ENCODE assay signal across 13 cellular contexts in the genomic region with DNA sequence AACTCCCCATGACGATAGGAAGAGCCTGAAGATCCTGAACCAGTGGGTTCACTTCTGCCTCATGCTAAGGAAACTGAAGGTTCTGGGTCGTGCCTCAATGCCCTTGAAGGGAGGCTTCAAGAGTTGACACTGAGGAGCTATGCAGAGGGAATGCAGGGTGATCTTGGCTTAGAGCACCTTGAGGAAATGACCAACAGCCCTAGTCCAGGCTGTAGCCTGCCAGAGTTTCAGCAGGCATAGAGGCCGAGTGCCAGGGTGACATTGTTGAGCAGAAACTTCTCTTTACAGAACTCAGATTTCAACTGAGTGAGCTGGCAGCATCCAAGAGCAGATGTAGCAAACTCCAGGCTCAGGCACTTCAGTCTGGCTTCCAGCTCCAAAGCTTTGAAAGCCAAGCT. TPM values are rescaled to one million over a fixed set of nuclear protein-coding genes. Genes with fewer than 3 reads are reported as not detected.
A peak's percentile ranks its signal among the peaks of the same experiment; 100 is the strongest.
DNase-seq lines count a peak whose midpoint lies in the region; ATAC-seq and TF ChIP-seq lines count a peak whose summit lies in the region.
"Had no signal": no experiment of that assay in that cellular context is flagged by ENCODE, and none has a peak within 500 bp of the region (broad histone marks: within the 10 kb centered on the region; RNA-seq: fewer than 3 reads in every experiment).

No MANE protein-coding gene starts in this region.

- POLR2A ChIA-PET in CD4-positive, alpha-beta T cell (lab: Charles Lee): no interaction called here

- peak overlapping the region; percentile 31 for H4K91ac ChIP-seq in trophoblast cell (ENCODE audit: low read depth, low read length)

- no peak overlapping the region for H3K4ac ChIP-seq in trophoblast cell (ENCODE audit: low read depth, low read length)

- DNase-seq in EH (ENCODE audit: low read depth) (peak; percentile 17), anterior cingulate cortex (lab: John Stamatoyannopoulos, UW) (peak in 46 of 58 donors; percentile 1 to 79 (median 28)), right cardiac atrium (peak in 2 of 3 donors; percentile 16 to 67), trophoblast cell (no peak), occipital lobe (lab: John Stamatoyannopoulos, UW) (no peak)
- DNase-seq in CD4-positive, alpha-beta T cell: no peak
- DNase-seq: CD4-positive, alpha-beta memory T cell; NCI-H146; ovary; stimulated activated CD4-positive, alpha-beta T cell treated with anti-CD3 and anti-CD28 coated beads, Interleukin-4, amount 100 ng/mL, for 4 hours had no signal

- H2AK5ac ChIP-seq in trophoblast cell (ENCODE audit: low read length): peak overlapping the region; percentile 71

- no peak overlapping the region for H2AFZ ChIP-seq in trophoblast cell (ENCODE audit: insufficient read depth, low read length, poor library complexity)

- H4K12ac ChIP-seq in trophoblast cell (ENCODE audit: low read depth, low read length): no peak overlapping the region

- H3K23ac ChIP-seq in trophoblast cell (ENCODE audit: low read length): no peak overlapping the region

- intact Hi-C loops in right cardiac atrium (cut with DNase I): no loop called here
- intact Hi-C loops in CD4-positive, alpha-beta T cell (cut with DNase I, micrococcal nuclease): no loop called here

- no peak overlapping the region for H3K27ac ChIP-seq in right cardiac atrium (ENCODE audit: low read length)
- H3K27ac ChIP-seq in trophoblast cell (ENCODE audit: low read depth, low read length): no peak overlapping the region
- H3K27ac ChIP-seq in CD4-positive, alpha-beta T cell (ENCODE audit: low read depth, low read length): no peak overlapping the region
- H3K27ac ChIP-seq: ovary had no signal

- CTCF ChIA-PET in CD4-positive, alpha-beta T cell (lab: Charles Lee): no interaction called here

- no peak overlapping the region for H3K18ac ChIP-seq in trophoblast cell (ENCODE audit: low read length)

- no peak overlapping the region for H2BK120ac ChIP-seq in trophoblast cell (ENCODE audit: insufficient read depth, low read length, poor library complexity)

- no peaks in the 10 kb centered on the region for H3K27me3 Mint-ChIP-seq in CD4-positive, alpha-beta T cell
- H3K27me3 Mint-ChIP-seq: CD4-positive, alpha-beta memory T cell had no signal

- no peaks in the 10 kb centered on the region for H3K36me3 ChIP-seq in trophoblast cell (ENCODE audit: control insufficient read depth in 1 of 2, insufficient read depth in 2 of 2, low read length in 2 of 2)
- H3K36me3 ChIP-seq: ovary had no signal

- H3K4me1 ChIP-seq in right cardiac atrium (ENCODE audit: control insufficient read depth, insufficient read depth, low read length): peaks cover 3% of the 10 kb centered on the region
- H3K4me1 ChIP-seq in trophoblast cell (ENCODE audit: control insufficient read depth in 1 of 2, insufficient read depth in 2 of 2, low read length in 2 of 2): peaks cover 2 to 12% of the 10 kb centered on the region in 2 experiments

- H2BK5ac ChIP-seq in trophoblast cell (ENCODE audit: low read depth, low read length, poor library complexity): no peak overlapping the region

- H3K9me3 ChIP-seq in right cardiac atrium (ENCODE audit: control insufficient read depth, low read length): no peaks in the 10 kb centered on the region
- H3K9me3 ChIP-seq in trophoblast cell (ENCODE audit: insufficient read depth, low read depth, low read length): no peaks in the 10 kb centered on the region
- no peaks in the 10 kb centered on the region for H3K9me3 ChIP-seq in CD4-positive, alpha-beta T cell (ENCODE audit: control insufficient read depth, low read length)
- H3K9me3 ChIP-seq: ovary had no signal

- peak; percentile 51 to 89 for ATAC-seq in right cardiac atrium
- ATAC-seq in CD4-positive, alpha-beta T cell (ENCODE audit: poor library complexity): no peak
- no peak for ATAC-seq in HG03457 (IDR thresholded peaks at IDR 0.05; ENCODE audit: unreplicated experiment)
- no peak for ATAC-seq in HG02610 (IDR thresholded peaks at IDR 0.05; ENCODE audit: unreplicated experiment)

- H3K27me3 ChIP-seq in right cardiac atrium (ENCODE audit: control insufficient read depth, insufficient read depth) (no peaks in the 10 kb centered on the region), trophoblast cell (ENCODE audit: insufficient read depth, low read length) (no peaks in the 10 kb centered on the region)
- no peaks in the 10 kb centered on the region for H3K27me3 ChIP-seq in CD4-positive, alpha-beta T cell (ENCODE audit: control insufficient read depth, insufficient read depth, low read length)
- H3K27me3 ChIP-seq: ovary had no signal

- H3K79me1 ChIP-seq in trophoblast cell (ENCODE audit: low read length): peaks cover 2% of the 10 kb centered on the region

- H4K8ac ChIP-seq in trophoblast cell (ENCODE audit: low read depth, low read length): no peak overlapping the region

- 45% methylated on average over 3 of the region's 3 CpGs for WGBS in right cardiac atrium
- WGBS in trophoblast cell (ENCODE audit: extremely low coverage, insufficient coverage, insufficient read length): no CpG with 5 or more reads among the region's 3 CpGs

- H3K4me2 ChIP-seq in trophoblast cell (ENCODE audit: low read length): no peak overlapping the region

- H3K4me1 Mint-ChIP-seq in CD4-positive, alpha-beta T cell (ENCODE audit: low read depth): no peaks in the 10 kb centered on the region
- H3K4me1 Mint-ChIP-seq: CD4-positive, alpha-beta memory T cell had no signal

- H3K79me2 ChIP-seq in trophoblast cell (ENCODE audit: control insufficient read depth, insufficient read depth, low read length, poor library complexity): no peaks in the 10 kb centered on the region

- H3K4me3 Mint-ChIP-seq in CD4-positive, alpha-beta T cell: no peak overlapping the region
- H3K4me3 Mint-ChIP-seq: CD4-positive, alpha-beta memory T cell; T-helper 1 cell treated with Interleukin-12 subunit alpha and Interleukin-12 subunit beta and Interleukin-4 antibody, amounts not matched to agents 30 μg/mL and 1 μg/mL, for 36 hours had no signal

- no peak overlapping the region for H3K14ac ChIP-seq in trophoblast cell (ENCODE audit: low read length)

- H3K9ac ChIP-seq in trophoblast cell (ENCODE audit: low read length): no peak overlapping the region

- no peak overlapping the region for H3K27ac Mint-ChIP-seq in CD4-positive, alpha-beta T cell
- H3K27ac Mint-ChIP-seq: T-helper 1 cell treated with Interleukin-12 subunit alpha and Interleukin-12 subunit beta and Interleukin-4 antibody, amounts not matched to agents 30 μg/mL and 1 μg/mL, for 36 hours had no signal

- no peak for TF ChIP-seq CTCF in CD4-positive, alpha-beta T cell (IDR thresholded peaks at IDR 0.05)

- no peaks in the 10 kb centered on the region for H3K9me3 Mint-ChIP-seq in CD4-positive, alpha-beta T cell
- H3K9me3 Mint-ChIP-seq: CD4-positive, alpha-beta memory T cell; T-helper 1 cell treated with Interleukin-12 subunit alpha and Interleukin-12 subunit beta and Interleukin-4 antibody, amounts not matched to agents 30 μg/mL and 1 μg/mL, for 36 hours had no signal

- H3K36me3 Mint-ChIP-seq in CD4-positive, alpha-beta T cell (ENCODE audit: low read depth): no peaks in the 10 kb centered on the region
- H3K36me3 Mint-ChIP-seq: CD4-positive, alpha-beta memory T cell had no signal

- H3K4me3 ChIP-seq in right cardiac atrium (ENCODE audit: low read length): no peak overlapping the region
- no peak overlapping the region for H3K4me3 ChIP-seq in trophoblast cell (ENCODE audit: low read depth, low read length)
- H3K4me3 ChIP-seq: ovary had no signal

- H2BK12ac ChIP-seq in trophoblast cell (ENCODE audit: low read length): no peak overlapping the region

RNA-seq across cellular contexts. Expression of a gene that starts 23.1 kb away (rescaled TPM):
- total RNA-seq in right cardiac atrium: 100 to 1,000 TPM; 111 to 123 (median 116) TPM
- 54.5 TPM for polyA plus RNA-seq in right cardiac atrium
- 229 and 231 TPM in 2 replicates for polyA plus RNA-seq in trophoblast cell (2013)
- total RNA-seq in CD4-positive, alpha-beta T cell: 100 to 1,000 TPM; 107 TPM
- 292 TPM for total RNA-seq in occipital lobe

Comparison
In these comparisons a context has a peak if more than half of its experiments do, and no peak if none do; other contexts are left out.
1. DNase-seq: peak in EH (single experiment), anterior cingulate cortex (46 of 58) and right cardiac atrium (2 of 3); none in trophoblast cell (0 of 2), CD4-positive, alpha-beta T cell (0 of 10) and occipital lobe (single experiment).
2. ATAC-seq: peak in right cardiac atrium (2 of 2); none in CD4-positive, alpha-beta T cell (single experiment), HG03457 (single experiment) and HG02610 (single experiment).